In the genomic region with DNA sequence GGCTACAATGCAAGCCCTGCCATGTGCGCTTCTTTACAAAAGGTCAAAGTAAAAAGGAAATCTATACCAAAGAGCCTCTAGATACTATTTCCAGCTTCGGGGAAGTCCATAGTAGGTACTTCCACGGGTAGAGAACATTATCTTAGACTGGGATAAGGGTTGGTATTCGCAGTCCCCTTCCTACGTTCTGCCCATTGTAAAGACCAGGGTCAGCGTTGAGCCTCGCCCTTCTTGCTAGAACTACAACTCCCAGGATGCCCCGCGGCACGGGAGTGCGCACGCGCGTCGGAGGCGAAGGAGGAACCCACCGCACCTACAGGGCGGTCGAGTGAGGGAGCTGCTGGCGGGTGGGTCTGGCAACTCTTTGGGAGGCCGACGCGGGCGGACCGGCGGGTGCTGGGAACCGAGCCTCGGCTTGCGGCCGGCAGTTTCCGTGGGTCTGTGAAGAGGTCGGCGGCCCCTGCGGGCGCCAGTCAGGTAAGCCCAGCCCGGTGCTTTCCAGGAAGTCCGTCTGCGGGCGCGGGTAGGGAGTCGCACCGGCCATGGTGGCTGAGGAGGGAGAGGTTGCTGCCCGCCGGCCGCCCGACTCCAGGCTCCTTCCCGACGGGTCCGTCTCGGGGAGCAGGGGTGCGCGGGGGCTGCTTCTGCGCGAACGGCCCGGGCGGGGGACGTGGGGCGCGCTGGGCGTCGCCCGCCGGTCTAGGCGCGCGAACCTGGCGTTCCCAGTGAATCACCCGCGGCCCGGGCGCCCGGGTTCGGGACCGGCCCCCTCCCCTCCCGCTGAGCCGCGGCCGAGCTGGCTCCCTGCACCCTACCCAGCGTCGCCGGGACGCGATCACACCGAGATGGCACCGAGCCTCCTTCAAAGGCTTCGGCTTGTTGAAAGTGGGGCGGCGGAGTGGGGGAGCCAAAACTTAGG, we compare ENCODE assay signal across 8 cellular contexts. TPM values are rescaled to one million over a fixed set of nuclear protein-coding genes. Genes with fewer than 3 reads are reported as not detected.
A peak's percentile ranks its signal among the peaks of the same experiment; 100 is the strongest.
DNase-seq lines count a peak whose midpoint lies in the region; ATAC-seq, FAIRE-seq and TF ChIP-seq lines count a peak whose summit lies in the region.

A gene (plus strand): TSS at position 294 of the 919 bp plus-strand sequence. CDS start 33,232 bp downstream, outside the sequence.

- TF ChIP-seq CTCF in prostate gland (IDR thresholded peaks at IDR 0.05): peak in 2 of 4 experiments; percentile 29

- peak; percentile 96 for FAIRE-seq in GM12892 (lab: Jason Lieb, UNC)

- intact Hi-C loops in left ventricle myocardium superior (cut with micrococcal nuclease): loop anchor here (10.0 kb wide), 1 partner anchor 55 kb away; no protein-coding TSS in a partner anchor
- intact Hi-C loops in prostate gland (cut with DNase I): no loop called here

- TF ChIP-seq POLR2A in GM12892 (IDR thresholded peaks at IDR 0.05; ENCODE audit: low read depth, low read length): peak; percentile 91
- peak; percentile 95 for TF ChIP-seq POLR2A in prostate gland (IDR thresholded peaks at IDR 0.05)

- 4% methylated on average over 27 of the region's 89 CpGs for WGBS in prostate gland

- H3K36me3 ChIP-seq in prostate gland: no peaks in the 10 kb centered on the region

- H3K9me3 ChIP-seq in prostate gland: no peaks in the 10 kb centered on the region

- H3K27me3 ChIP-seq in prostate gland (replicated peaks; ENCODE audit: insufficient read depth): no peaks in the 10 kb centered on the region

- peak within 1 kb of the TSS; percentile 71 to 88 for H3K4me3 ChIP-seq in prostate gland

- peak; percentile 82 for DNase-seq in GM12892 (ENCODE audit: insufficient read length)
- peak; percentile 75 to 90 (median 83) for DNase-seq in NCI-H1417 (lab: John Stamatoyannopoulos, UW)
- DNase-seq in T-helper 2 cell: peak; percentile 81 to 86 (median 84)
- peak in 57 of 58 donors; percentile 66 to 94 (median 87) for DNase-seq in anterior cingulate cortex (lab: John Stamatoyannopoulos, UW)
- DNase-seq in left ventricle myocardium superior: peak; percentile 96
- DNase-seq in prostate gland (ENCODE audit: low spot score): peak; percentile 90
- DNase-seq in ureter (ENCODE audit: low spot score): peak; percentile 94

- no peaks in the 10 kb centered on the region for H3K4me1 ChIP-seq in prostate gland (replicated peaks)

- peak within 1 kb of the TSS; percentile 84 to 89 for H3K27ac ChIP-seq in prostate gland

- peak; percentile 88 for ATAC-seq in HG02763 (IDR thresholded peaks at IDR 0.05; ENCODE audit: unreplicated experiment)
- peak; percentile 99 for ATAC-seq in left ventricle myocardium superior

RNA-seq across cellular contexts. Expression of the gene that starts here (rescaled TPM):
- polyA plus RNA-seq in GM12892 (2012; ENCODE audit: missing spikeins): 22.3 TPM
- total RNA-seq in left ventricle myocardium superior (19.9 TPM), prostate gland (10 to 100 TPM; 17.2 to 19.6 TPM), ureter (44.2 TPM)

Comparison
In these comparisons a context has a peak if more than half of its experiments do, and no peak if none do; other contexts are left out.
1. Peak in every context shown above with its lines: DNase-seq, ATAC-seq, H3K4me3 ChIP-seq and H3K27ac ChIP-seq.